Comparison of ENCODE assay signal across 28 cellular contexts in genomic region chr9:74255489-74255984, GRCh38.
"Had no signal": no experiment of that assay in that cellular context is flagged by ENCODE, and none has a peak within 500 bp of the region (broad histone marks: within the 10 kb centered on the region; RNA-seq: fewer than 3 reads in every experiment).

No MANE protein-coding gene starts in this region.

- H3K4me1 ChIP-seq: left lung, lower lobe of right lung, parathyroid adenoma, psoas muscle, uterus had no signal

- H3K4me1 Mint-ChIP-seq: activated CD4-positive, alpha-beta T cell treated with anti-CD3 and anti-CD28 coated beads for 36 hours; naive thymus-derived CD8-positive, alpha-beta T cell; neural crest cell; stimulated activated memory B cell treated with anti-CD40 and anti-IgM and Interleukin-4, amounts not matched to agents 10 μg/mL and 1 μg/mL and 100 μg/mL, for 72 hours; stimulated activated naive CD8-positive, alpha-beta T cell treated with anti-CD3 and anti-CD28 coated beads, Interleukin-15, amount 100 ng/mL, for 72 hours had no signal

- H3K4me3 Mint-ChIP-seq: activated CD4-positive, alpha-beta T cell treated with anti-CD3 and anti-CD28 coated beads for 36 hours; activated T-cell treated with anti-CD3 and anti-CD28 coated beads, Interleukin-2, amount 50 U/mL, for 72 hours; naive thymus-derived CD8-positive, alpha-beta T cell; neural crest cell; stimulated activated memory B cell treated with anti-CD40 and anti-IgM and Interleukin-4, amounts not matched to agents 10 μg/mL and 1 μg/mL and 100 μg/mL, for 72 hours; stimulated activated naive CD8-positive, alpha-beta T cell treated with anti-CD3 and anti-CD28 coated beads, Interleukin-15, amount 100 ng/mL, for 72 hours; T-helper 2 cell treated with Interferon-gamma antibody and Interleukin-4, amounts not matched to agents 5 μg/mL and 100 μg/mL, for 36 hours; type B pancreatic cell had no signal

- H3K27ac Mint-ChIP-seq: activated CD4-positive, alpha-beta T cell treated with anti-CD3 and anti-CD28 coated beads for 36 hours; activated naive CD4-positive, alpha-beta T cell treated with anti-CD3 and anti-CD28 coated beads, Interleukin-2, amount 50 U/mL, for 72 hours; activated T-cell treated with anti-CD3 and anti-CD28 coated beads, Interleukin-2, amount 50 U/mL, for 72 hours; naive thymus-derived CD8-positive, alpha-beta T cell; stimulated activated memory B cell treated with anti-CD40 and anti-IgM and Interleukin-4, amounts not matched to agents 10 μg/mL and 1 μg/mL and 100 μg/mL, for 72 hours; stimulated activated naive CD8-positive, alpha-beta T cell treated with anti-CD3 and anti-CD28 coated beads, Interleukin-15, amount 100 ng/mL, for 72 hours; T-helper 2 cell treated with Interferon-gamma antibody and Interleukin-4, amounts not matched to agents 5 μg/mL and 100 μg/mL, for 36 hours; type B pancreatic cell had no signal

- DNase-seq: activated CD4-positive, alpha-beta T cell treated with anti-CD3 and anti-CD28 coated beads for 36 hours; activated CD4-positive, CD25-positive, alpha-beta regulatory T cell; activated naive CD4-positive, alpha-beta T cell; activated T-cell treated with anti-CD3 and anti-CD28 coated beads for 4 hours; activated T-cell treated with anti-CD3 and anti-CD28 coated beads, Interleukin-2, amount 50 U/mL, for 72 hours; anterior cingulate cortex; dermis blood vessel endothelial cell; effector CD4-positive, alpha-beta T cell; erythroblast; foreskin fibroblast; left lung; lower lobe of right lung; mesenchymal stem cell; naive thymus-derived CD8-positive, alpha-beta T cell; nucleus accumbens; sigmoid colon; small intestine; stimulated activated CD4-positive, alpha-beta T cell treated with anti-CD3 and anti-CD28 coated beads, Interleukin-4, amount 100 ng/mL, for 24 hours; stimulated activated naive CD8-positive, alpha-beta T cell treated with anti-CD3 and anti-CD28 coated beads, Interleukin-15, amount 100 ng/mL, for 72 hours; substantia nigra; uterus had no signal

- H3K4me3 ChIP-seq: left lung, lower lobe of right lung, psoas muscle, sigmoid colon, uterus had no signal

- H3K27ac ChIP-seq: left lung, lower lobe of right lung, parathyroid adenoma, psoas muscle, sigmoid colon, uterus had no signal

- H3K27me3 Mint-ChIP-seq: activated CD4-positive, alpha-beta T cell treated with anti-CD3 and anti-CD28 coated beads for 36 hours; naive thymus-derived CD8-positive, alpha-beta T cell; stimulated activated memory B cell treated with anti-CD40 and anti-IgM and Interleukin-4, amounts not matched to agents 10 μg/mL and 1 μg/mL and 100 μg/mL, for 72 hours; stimulated activated naive CD8-positive, alpha-beta T cell treated with anti-CD3 and anti-CD28 coated beads, Interleukin-15, amount 100 ng/mL, for 72 hours; type B pancreatic cell had no signal

- H2AFZ ChIP-seq: parathyroid adenoma had no signal

- H3K9me3 Mint-ChIP-seq: activated T-cell treated with anti-CD3 and anti-CD28 coated beads, Interleukin-2, amount 50 U/mL, for 72 hours; neural crest cell; stimulated activated memory B cell treated with anti-CD40 and anti-IgM and Interleukin-4, amounts not matched to agents 10 μg/mL and 1 μg/mL and 100 μg/mL, for 72 hours; stimulated activated naive CD8-positive, alpha-beta T cell treated with anti-CD3 and anti-CD28 coated beads, Interleukin-15, amount 100 ng/mL, for 72 hours; type B pancreatic cell had no signal

- H3K9me3 ChIP-seq: left lung, lower lobe of right lung, psoas muscle, sigmoid colon, uterus had no signal

- H3K27me3 ChIP-seq: left lung, sigmoid colon, uterus had no signal

- H3K9ac ChIP-seq: parathyroid adenoma had no signal

- H3K36me3 ChIP-seq: left lung, lower lobe of right lung, sigmoid colon, uterus had no signal

- ATAC-seq: activated CD4-positive, alpha-beta T cell treated with anti-CD3 and anti-CD28 coated beads for 36 hours; activated naive CD4-positive, alpha-beta T cell treated with anti-CD3 and anti-CD28 coated beads, Interleukin-2, amount 50 U/mL, for 72 hours; activated T-cell treated with anti-CD3 and anti-CD28 coated beads, Interleukin-2, amount 50 U/mL, for 72 hours; left lung; lower lobe of right lung; naive thymus-derived CD8-positive, alpha-beta T cell; psoas muscle; stimulated activated memory B cell treated with anti-CD40 and anti-IgM and Interleukin-4, amounts not matched to agents 10 μg/mL and 1 μg/mL and 100 μg/mL, for 72 hours; stimulated activated naive CD8-positive, alpha-beta T cell treated with anti-CD3 and anti-CD28 coated beads, Interleukin-15, amount 100 ng/mL, for 72 hours had no signal

- H3K36me3 Mint-ChIP-seq: activated naive CD4-positive, alpha-beta T cell treated with anti-CD3 and anti-CD28 coated beads, Interleukin-2, amount 50 U/mL, for 72 hours; naive thymus-derived CD8-positive, alpha-beta T cell; stimulated activated memory B cell treated with anti-CD40 and anti-IgM and Interleukin-4, amounts not matched to agents 10 μg/mL and 1 μg/mL and 100 μg/mL, for 72 hours; type B pancreatic cell had no signal

- H3K79me2 ChIP-seq: parathyroid adenoma had no signal
